In the genomic region with DNA sequence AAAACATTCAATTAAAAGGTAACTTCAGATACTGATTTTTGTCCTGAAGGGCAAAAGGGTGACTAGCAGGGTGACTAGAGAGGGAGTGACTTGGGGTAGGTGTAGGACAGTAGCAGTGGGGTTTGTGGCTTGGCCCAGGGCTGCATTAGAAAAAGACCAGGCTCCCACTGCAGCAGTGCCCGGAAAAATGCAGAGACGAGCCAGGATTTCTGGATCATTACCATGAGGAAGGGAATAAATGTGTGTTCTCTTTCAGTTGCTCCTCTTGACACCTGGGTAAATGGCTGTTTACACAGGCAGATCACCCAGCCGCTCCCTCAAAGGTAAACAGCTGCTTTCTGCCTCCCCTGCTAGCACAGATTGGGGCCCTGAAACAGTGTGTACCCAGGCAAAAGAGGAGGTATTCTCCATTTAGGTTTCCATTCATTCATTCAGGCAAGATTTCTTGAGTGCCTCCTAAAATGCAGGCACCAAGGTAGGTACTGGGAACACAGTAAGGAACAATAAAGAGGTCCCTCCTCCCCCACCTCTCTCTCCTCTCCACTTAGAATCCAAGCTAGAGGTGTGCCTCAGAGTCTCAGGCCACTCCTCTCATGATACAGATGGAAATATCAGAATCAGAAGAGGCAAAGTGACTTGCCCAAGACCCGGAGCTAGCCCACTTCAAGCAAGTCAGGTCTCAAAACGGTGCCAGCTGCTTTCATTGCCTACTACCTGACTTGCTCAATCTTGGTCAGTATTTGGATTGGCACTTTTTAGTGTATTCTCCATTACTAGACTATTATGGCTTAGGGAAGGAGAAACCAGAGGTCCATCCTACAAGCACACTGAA, we compare ENCODE assay signal across 1 cellular context.
TF ChIP-seq lines count a peak whose summit lies in the region.

No MANE protein-coding gene starts in this region.

TF ChIP-seq in HepG2, 621 proteins besides CTCF, POLR2A, EP300 and RAD21 (continued from another document and continues in another):
- TF ChIP-seq, protein P1, sequence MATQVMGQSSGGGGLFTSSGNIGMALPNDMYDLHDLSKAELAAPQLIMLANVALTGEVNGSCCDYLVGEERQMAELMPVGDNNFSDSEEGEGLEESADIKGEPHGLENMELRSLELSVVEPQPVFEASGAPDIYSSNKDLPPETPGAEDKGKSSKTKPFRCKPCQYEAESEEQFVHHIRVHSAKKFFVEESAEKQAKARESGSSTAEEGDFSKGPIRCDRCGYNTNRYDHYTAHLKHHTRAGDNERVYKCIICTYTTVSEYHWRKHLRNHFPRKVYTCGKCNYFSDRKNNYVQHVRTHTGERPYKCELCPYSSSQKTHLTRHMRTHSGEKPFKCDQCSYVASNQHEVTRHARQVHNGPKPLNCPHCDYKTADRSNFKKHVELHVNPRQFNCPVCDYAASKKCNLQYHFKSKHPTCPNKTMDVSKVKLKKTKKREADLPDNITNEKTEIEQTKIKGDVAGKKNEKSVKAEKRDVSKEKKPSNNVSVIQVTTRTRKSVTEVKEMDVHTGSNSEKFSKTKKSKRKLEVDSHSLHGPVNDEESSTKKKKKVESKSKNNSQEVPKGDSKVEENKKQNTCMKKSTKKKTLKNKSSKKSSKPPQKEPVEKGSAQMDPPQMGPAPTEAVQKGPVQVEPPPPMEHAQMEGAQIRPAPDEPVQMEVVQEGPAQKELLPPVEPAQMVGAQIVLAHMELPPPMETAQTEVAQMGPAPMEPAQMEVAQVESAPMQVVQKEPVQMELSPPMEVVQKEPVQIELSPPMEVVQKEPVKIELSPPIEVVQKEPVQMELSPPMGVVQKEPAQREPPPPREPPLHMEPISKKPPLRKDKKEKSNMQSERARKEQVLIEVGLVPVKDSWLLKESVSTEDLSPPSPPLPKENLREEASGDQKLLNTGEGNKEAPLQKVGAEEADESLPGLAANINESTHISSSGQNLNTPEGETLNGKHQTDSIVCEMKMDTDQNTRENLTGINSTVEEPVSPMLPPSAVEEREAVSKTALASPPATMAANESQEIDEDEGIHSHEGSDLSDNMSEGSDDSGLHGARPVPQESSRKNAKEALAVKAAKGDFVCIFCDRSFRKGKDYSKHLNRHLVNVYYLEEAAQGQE (IDR thresholded peaks at IDR 0.05; ENCODE audit: borderline replicate concordance in 1 of 2, low read depth in 1 of 2, low read length in 2 of 2) = peak in 1 of 2 experiments; percentile 38; a peak in 1 of 4 replicates
- TF ChIP-seq, protein P2, sequence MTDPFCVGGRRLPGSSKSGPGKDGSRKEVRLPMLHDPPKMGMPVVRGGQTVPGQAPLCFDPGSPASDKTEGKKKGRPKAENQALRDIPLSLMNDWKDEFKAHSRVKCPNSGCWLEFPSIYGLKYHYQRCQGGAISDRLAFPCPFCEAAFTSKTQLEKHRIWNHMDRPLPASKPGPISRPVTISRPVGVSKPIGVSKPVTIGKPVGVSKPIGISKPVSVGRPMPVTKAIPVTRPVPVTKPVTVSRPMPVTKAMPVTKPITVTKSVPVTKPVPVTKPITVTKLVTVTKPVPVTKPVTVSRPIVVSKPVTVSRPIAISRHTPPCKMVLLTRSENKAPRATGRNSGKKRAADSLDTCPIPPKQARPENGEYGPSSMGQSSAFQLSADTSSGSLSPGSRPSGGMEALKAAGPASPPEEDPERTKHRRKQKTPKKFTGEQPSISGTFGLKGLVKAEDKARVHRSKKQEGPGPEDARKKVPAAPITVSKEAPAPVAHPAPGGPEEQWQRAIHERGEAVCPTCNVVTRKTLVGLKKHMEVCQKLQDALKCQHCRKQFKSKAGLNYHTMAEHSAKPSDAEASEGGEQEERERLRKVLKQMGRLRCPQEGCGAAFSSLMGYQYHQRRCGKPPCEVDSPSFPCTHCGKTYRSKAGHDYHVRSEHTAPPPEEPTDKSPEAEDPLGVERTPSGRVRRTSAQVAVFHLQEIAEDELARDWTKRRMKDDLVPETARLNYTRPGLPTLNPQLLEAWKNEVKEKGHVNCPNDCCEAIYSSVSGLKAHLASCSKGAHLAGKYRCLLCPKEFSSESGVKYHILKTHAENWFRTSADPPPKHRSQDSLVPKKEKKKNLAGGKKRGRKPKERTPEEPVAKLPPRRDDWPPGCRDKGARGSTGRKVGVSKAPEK (CRISPR knock-in tag; IDR thresholded peaks at IDR 0.05; ENCODE audit: borderline replicate concordance) = no peak
- TF ChIP-seq NFE2L2 (IDR thresholded peaks at IDR 0.05; ENCODE audit: low read length) (no peak), ZNF143 (CRISPR knock-in tag; IDR thresholded peaks at IDR 0.05) (peak; percentile 21; the same call in 1 of the 2 replicates), SP4 (CRISPR knock-in tag; IDR thresholded peaks at IDR 0.05) (0 out of 2 replicates have a peak, but pooled peaks have one; percentile 37), MED8 (CRISPR knock-in tag; IDR thresholded peaks at IDR 0.05; ENCODE audit: insufficient replicate concordance) (peak; percentile 26), KMT2B (CRISPR knock-in tag; IDR thresholded peaks at IDR 0.05) (no peak), FOXC1 (CRISPR knock-in tag; IDR thresholded peaks at IDR 0.05; ENCODE audit: borderline replicate concordance) (peak; percentile 34; the same call in 1 of the 2 replicates), SMAD3 (CRISPR knock-in tag; IDR thresholded peaks at IDR 0.05) (peak; percentile 16; the same call in 1 of the 2 replicates), ZNF883 (CRISPR knock-in tag; IDR thresholded peaks at IDR 0.05; ENCODE audit: not compliant biosample characterization) (peak; percentile 64), MLLT10 (CRISPR knock-in tag; IDR thresholded peaks at IDR 0.05) (no peak), ZNF20 (CRISPR knock-in tag; IDR thresholded peaks at IDR 0.05) (0 out of 2 replicates have a peak, but pooled peaks have one; percentile 42), NFYB (CRISPR knock-in tag; IDR thresholded peaks at IDR 0.05) (no peak), SALL1 (CRISPR knock-in tag; IDR thresholded peaks at IDR 0.05) (peak; percentile 95), BCL6 (CRISPR knock-in tag; IDR thresholded peaks at IDR 0.05) (0 out of 2 replicates have a peak, but pooled peaks have one; percentile 31), RXRA (CRISPR knock-in tag; IDR thresholded peaks at IDR 0.05) (no peak), ZNF644 (CRISPR knock-in tag; IDR thresholded peaks at IDR 0.05; ENCODE audit: low read depth) (0 out of 2 replicates have a peak, but pooled peaks have one; percentile 24), RBM22 (optimal IDR thresholded peaks at IDR 0.05; ENCODE audit: low read length) (peak; percentile 32), PAX8 (CRISPR knock-in tag; IDR thresholded peaks at IDR 0.05; ENCODE audit: borderline replicate concordance) (peak; percentile 78; the same call in 1 of the 2 replicates), ZNF660 (CRISPR knock-in tag; IDR thresholded peaks at IDR 0.05; ENCODE audit: borderline replicate concordance, low read depth) (no peak), NFKBIZ (CRISPR knock-in tag; IDR thresholded peaks at IDR 0.05) (no peak), ZNF616 (CRISPR knock-in tag; IDR thresholded peaks at IDR 0.05; ENCODE audit: low read depth) (no peak), RARG (CRISPR knock-in tag; IDR thresholded peaks at IDR 0.05; ENCODE audit: low read depth) (0 out of 2 replicates have a peak, but pooled peaks have one; percentile 67), MTA1 (CRISPR knock-in tag; IDR thresholded peaks at IDR 0.05; ENCODE audit: borderline replicate concordance) (0 out of 2 replicates have a peak, but pooled peaks have one; percentile 47), NCOA2 (CRISPR knock-in tag; IDR thresholded peaks at IDR 0.05) (peak; percentile 43; the same call in 1 of the 2 replicates), ZBTB7B (CRISPR knock-in tag; IDR thresholded peaks at IDR 0.05) (no peak), ATF7 (IDR thresholded peaks at IDR 0.05) (no peak), ATF7 (CRISPR knock-in tag; IDR thresholded peaks at IDR 0.05) (0 out of 2 replicates have a peak, but pooled peaks have one; percentile 57), FOSL2 (CRISPR knock-in tag; IDR thresholded peaks at IDR 0.05) (peak; percentile 65)
- TF ChIP-seq, protein P3, sequence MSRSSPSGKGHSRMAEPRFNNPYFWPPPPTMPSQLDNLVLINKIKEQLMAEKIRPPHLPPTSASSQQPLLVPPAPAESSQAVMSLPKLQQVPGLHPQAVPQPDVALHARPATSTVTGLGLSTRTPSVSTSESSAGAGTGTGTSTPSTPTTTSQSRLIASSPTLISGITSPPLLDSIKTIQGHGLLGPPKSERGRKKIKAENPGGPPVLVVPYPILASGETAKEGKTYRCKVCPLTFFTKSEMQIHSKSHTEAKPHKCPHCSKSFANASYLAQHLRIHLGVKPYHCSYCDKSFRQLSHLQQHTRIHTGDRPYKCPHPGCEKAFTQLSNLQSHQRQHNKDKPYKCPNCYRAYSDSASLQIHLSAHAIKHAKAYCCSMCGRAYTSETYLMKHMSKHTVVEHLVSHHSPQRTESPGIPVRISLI (CRISPR knock-in tag; IDR thresholded peaks at IDR 0.05; ENCODE audit: borderline replicate concordance) = peak; percentile 39; the same call in 1 of the 2 replicates
- TF ChIP-seq, protein P4, sequence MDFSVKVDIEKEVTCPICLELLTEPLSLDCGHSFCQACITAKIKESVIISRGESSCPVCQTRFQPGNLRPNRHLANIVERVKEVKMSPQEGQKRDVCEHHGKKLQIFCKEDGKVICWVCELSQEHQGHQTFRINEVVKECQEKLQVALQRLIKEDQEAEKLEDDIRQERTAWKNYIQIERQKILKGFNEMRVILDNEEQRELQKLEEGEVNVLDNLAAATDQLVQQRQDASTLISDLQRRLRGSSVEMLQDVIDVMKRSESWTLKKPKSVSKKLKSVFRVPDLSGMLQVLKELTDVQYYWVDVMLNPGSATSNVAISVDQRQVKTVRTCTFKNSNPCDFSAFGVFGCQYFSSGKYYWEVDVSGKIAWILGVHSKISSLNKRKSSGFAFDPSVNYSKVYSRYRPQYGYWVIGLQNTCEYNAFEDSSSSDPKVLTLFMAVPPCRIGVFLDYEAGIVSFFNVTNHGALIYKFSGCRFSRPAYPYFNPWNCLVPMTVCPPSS (IDR thresholded peaks at IDR 0.05) = no peak
- TF ChIP-seq, protein P5, sequence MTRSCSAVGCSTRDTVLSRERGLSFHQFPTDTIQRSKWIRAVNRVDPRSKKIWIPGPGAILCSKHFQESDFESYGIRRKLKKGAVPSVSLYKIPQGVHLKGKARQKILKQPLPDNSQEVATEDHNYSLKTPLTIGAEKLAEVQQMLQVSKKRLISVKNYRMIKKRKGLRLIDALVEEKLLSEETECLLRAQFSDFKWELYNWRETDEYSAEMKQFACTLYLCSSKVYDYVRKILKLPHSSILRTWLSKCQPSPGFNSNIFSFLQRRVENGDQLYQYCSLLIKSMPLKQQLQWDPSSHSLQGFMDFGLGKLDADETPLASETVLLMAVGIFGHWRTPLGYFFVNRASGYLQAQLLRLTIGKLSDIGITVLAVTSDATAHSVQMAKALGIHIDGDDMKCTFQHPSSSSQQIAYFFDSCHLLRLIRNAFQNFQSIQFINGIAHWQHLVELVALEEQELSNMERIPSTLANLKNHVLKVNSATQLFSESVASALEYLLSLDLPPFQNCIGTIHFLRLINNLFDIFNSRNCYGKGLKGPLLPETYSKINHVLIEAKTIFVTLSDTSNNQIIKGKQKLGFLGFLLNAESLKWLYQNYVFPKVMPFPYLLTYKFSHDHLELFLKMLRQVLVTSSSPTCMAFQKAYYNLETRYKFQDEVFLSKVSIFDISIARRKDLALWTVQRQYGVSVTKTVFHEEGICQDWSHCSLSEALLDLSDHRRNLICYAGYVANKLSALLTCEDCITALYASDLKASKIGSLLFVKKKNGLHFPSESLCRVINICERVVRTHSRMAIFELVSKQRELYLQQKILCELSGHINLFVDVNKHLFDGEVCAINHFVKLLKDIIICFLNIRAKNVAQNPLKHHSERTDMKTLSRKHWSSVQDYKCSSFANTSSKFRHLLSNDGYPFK (CRISPR knock-in tag; IDR thresholded peaks at IDR 0.05; ENCODE audit: borderline replicate concordance) = no peak
- TF ChIP-seq, protein P6, sequence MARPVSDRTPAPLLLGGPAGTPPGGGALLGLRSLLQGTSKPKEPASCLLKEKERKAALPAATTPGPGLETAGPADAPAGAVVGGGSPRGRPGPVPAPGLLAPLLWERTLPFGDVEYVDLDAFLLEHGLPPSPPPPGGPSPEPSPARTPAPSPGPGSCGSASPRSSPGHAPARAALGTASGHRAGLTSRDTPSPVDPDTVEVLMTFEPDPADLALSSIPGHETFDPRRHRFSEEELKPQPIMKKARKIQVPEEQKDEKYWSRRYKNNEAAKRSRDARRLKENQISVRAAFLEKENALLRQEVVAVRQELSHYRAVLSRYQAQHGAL (CRISPR knock-in tag; IDR thresholded peaks at IDR 0.05; ENCODE audit: not compliant biosample characterization) = no peak
- TF ChIP-seq, protein P7, sequence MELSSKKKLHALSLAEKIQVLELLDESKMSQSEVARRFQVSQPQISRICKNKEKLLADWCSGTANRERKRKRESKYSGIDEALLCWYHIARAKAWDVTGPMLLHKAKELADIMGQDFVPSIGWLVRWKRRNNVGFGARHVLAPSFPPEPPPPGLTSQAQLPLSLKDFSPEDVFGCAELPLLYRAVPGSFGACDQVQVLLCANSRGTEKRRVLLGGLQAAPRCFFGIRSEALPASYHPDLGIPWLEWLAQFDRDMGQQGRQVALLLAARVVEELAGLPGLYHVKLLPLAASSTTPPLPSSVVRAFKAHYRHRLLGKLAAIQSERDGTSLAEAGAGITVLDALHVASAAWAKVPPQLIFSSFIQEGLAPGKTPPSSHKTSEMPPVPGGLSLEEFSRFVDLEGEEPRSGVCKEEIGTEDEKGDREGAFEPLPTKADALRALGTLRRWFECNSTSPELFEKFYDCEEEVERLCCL (CRISPR knock-in tag; IDR thresholded peaks at IDR 0.05; ENCODE audit: borderline replicate concordance) = no peak
- TF ChIP-seq, protein P8, sequence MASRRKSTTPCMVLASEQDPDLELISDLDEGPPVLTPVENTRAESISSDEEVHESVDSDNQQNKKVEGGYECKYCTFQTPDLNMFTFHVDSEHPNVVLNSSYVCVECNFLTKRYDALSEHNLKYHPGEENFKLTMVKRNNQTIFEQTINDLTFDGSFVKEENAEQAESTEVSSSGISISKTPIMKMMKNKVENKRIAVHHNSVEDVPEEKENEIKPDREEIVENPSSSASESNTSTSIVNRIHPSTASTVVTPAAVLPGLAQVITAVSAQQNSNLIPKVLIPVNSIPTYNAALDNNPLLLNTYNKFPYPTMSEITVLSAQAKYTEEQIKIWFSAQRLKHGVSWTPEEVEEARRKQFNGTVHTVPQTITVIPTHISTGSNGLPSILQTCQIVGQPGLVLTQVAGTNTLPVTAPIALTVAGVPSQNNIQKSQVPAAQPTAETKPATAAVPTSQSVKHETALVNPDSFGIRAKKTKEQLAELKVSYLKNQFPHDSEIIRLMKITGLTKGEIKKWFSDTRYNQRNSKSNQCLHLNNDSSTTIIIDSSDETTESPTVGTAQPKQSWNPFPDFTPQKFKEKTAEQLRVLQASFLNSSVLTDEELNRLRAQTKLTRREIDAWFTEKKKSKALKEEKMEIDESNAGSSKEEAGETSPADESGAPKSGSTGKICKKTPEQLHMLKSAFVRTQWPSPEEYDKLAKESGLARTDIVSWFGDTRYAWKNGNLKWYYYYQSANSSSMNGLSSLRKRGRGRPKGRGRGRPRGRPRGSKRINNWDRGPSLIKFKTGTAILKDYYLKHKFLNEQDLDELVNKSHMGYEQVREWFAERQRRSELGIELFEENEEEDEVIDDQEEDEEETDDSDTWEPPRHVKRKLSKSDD (CRISPR knock-in tag; IDR thresholded peaks at IDR 0.05; ENCODE audit: low read depth) = 0 out of 2 replicates have a peak, but pooled peaks have one; percentile 28
- TF ChIP-seq, protein P9, sequence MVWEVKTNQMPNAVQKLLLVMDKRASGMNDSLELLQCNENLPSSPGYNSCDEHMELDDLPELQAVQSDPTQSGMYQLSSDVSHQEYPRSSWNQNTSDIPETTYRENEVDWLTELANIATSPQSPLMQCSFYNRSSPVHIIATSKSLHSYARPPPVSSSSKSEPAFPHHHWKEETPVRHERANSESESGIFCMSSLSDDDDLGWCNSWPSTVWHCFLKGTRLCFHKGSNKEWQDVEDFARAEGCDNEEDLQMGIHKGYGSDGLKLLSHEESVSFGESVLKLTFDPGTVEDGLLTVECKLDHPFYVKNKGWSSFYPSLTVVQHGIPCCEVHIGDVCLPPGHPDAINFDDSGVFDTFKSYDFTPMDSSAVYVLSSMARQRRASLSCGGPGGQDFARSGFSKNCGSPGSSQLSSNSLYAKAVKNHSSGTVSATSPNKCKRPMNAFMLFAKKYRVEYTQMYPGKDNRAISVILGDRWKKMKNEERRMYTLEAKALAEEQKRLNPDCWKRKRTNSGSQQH (CRISPR knock-in tag; IDR thresholded peaks at IDR 0.05; ENCODE audit: low read depth) = peak; percentile 85; the same call in 1 of the 2 replicates
